In genomic region chr15:75831806-75832102, GRCh38 we compare ENCODE assay signal across 21 cellular contexts.
"Had no signal": no experiment of that assay in that cellular context is flagged by ENCODE, and none has a peak within 500 bp of the region (broad histone marks: within the 10 kb centered on the region; RNA-seq: fewer than 3 reads in every experiment).

No MANE protein-coding gene starts in this region.

- H3K4me3 Mint-ChIP-seq: activated B cell treated with CpG ODN at 0.5 μM for 24 hours; activated CD8-positive, alpha-beta T cell treated with anti-CD3 and anti-CD28 coated beads for 36 hours; activated naive CD4-positive, alpha-beta T cell treated with anti-CD3 and anti-CD28 coated beads for 36 hours; activated T-cell treated with anti-CD3 and anti-CD28 coated beads, Interleukin-2, amount 50 U/mL, for 24 hours; central memory CD8-positive, alpha-beta T cell; immature natural killer cell; memory B cell; naive thymus-derived CD4-positive, alpha-beta T cell had no signal

- H3K4me1 Mint-ChIP-seq: activated B cell treated with CpG ODN at 0.5 μM for 24 hours; central memory CD8-positive, alpha-beta T cell; memory B cell had no signal

- H3K27me3 Mint-ChIP-seq: activated CD8-positive, alpha-beta T cell treated with anti-CD3 and anti-CD28 coated beads for 36 hours; activated T-cell treated with anti-CD3 and anti-CD28 coated beads, Interleukin-2, amount 50 U/mL, for 24 hours had no signal

- FAIRE-seq: endometrium, frontal cortex, TTC549 had no signal

- H3K27ac Mint-ChIP-seq: activated B cell treated with CpG ODN at 0.5 μM for 24 hours; activated CD8-positive, alpha-beta T cell treated with anti-CD3 and anti-CD28 coated beads for 36 hours; activated naive CD4-positive, alpha-beta T cell treated with anti-CD3 and anti-CD28 coated beads for 36 hours; activated T-cell treated with anti-CD3 and anti-CD28 coated beads, Interleukin-2, amount 50 U/mL, for 24 hours; brain; memory B cell had no signal

- DNase-seq: activated B cell treated with CpG ODN at 0.5 μM for 24 hours; activated CD4-positive, alpha-beta T cell treated with anti-CD3 and anti-CD28 coated beads for 4 hours; activated CD8-positive, alpha-beta T cell treated with anti-CD3 and anti-CD28 coated beads for 36 hours; activated naive CD4-positive, alpha-beta T cell treated with anti-CD3 and anti-CD28 coated beads for 36 hours; activated T-cell treated with anti-CD3 and anti-CD28 coated beads, Interleukin-2, amount 50 U/mL, for 24 hours; colonic mucosa; heart left ventricle; immature natural killer cell; kidney glomerular epithelial cell; left ventricle myocardium superior; mucosa of descending colon; naive thymus-derived CD4-positive, alpha-beta T cell; posterior cingulate gyrus; retina; stimulated activated naive CD4-positive, alpha-beta T cell had no signal

- ATAC-seq: activated CD8-positive, alpha-beta T cell treated with anti-CD3 and anti-CD28 coated beads for 36 hours; heart left ventricle; left ventricle myocardium superior; mucosa of descending colon; naive thymus-derived CD4-positive, alpha-beta T cell had no signal

- H3K36me3 Mint-ChIP-seq: brain, immature natural killer cell, memory B cell had no signal

- H3K36me3 ChIP-seq: colonic mucosa, heart left ventricle had no signal

- H3K27ac ChIP-seq: colonic mucosa, heart left ventricle had no signal

- H3K4me3 ChIP-seq: colonic mucosa, heart left ventricle, mucosa of descending colon had no signal

- H3K9me3 Mint-ChIP-seq: activated B cell treated with CpG ODN at 0.5 μM for 24 hours; activated CD8-positive, alpha-beta T cell treated with anti-CD3 and anti-CD28 coated beads for 36 hours; activated naive CD4-positive, alpha-beta T cell treated with anti-CD3 and anti-CD28 coated beads for 36 hours; activated T-cell treated with anti-CD3 and anti-CD28 coated beads, Interleukin-2, amount 50 U/mL, for 24 hours; brain; central memory CD8-positive, alpha-beta T cell; immature natural killer cell; memory B cell had no signal

- H3K4me1 ChIP-seq: colonic mucosa had no signal

- H3K9me3 ChIP-seq: colonic mucosa, heart left ventricle, mucosa of descending colon had no signal

- H3K27me3 ChIP-seq: colonic mucosa, heart left ventricle had no signal
